ENCODE assay signal across 8 cellular contexts in the genomic region with DNA sequence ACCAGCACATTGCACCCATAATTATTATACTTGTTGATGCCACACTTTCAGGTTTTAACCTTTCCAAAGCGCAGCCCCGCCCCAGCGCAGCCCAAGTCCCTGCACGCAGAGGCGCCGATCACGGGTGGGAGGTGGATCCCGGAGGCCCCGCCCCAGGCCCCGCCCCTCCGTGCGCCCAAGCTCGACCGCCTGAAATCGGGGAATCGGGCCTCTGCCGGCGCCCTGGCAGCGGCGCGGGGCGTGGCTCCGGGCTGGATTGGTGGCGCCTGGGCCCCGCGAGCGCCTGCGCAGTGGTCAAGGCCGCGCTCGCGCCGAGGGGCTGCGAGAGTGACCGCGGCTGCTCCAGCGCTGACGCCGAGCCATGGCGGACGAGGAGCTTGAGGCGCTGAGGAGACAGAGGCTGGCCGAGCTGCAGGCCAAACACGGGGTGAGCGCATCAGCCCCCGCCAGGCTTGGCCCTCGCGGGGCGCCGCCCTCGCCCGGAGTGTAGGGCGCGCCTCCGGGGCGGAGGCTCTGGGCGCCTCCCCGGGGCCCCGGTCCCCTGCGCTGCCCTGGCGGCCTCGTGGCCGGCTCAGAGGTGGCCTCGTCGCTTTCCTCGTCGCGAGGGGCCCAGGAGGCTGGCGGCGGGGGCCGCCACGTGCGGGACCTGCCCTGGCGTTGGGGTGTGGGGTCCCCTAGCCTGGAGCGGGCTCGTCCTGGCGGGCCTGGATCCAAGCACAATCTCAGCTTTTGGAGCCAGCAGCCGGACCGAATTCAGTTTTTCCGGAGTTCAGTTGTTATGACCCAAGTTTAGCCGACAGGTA. TPM values are rescaled to one million over a fixed set of nuclear protein-coding genes. Genes with fewer than 3 reads are reported as not detected.
DNase-seq lines count a peak whose midpoint lies in the region; ATAC-seq and TF ChIP-seq lines count a peak whose summit lies in the region.

A gene with protein sequence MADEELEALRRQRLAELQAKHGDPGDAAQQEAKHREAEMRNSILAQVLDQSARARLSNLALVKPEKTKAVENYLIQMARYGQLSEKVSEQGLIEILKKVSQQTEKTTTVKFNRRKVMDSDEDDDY (plus strand): TSS at position 290 of the 803 bp plus-strand sequence. CDS start 72 bp downstream, at position 362.

- peak within 1 kb of the TSS; percentile 94 to 97 for H3K4me3 ChIP-seq in left lung

- H3K36me3 ChIP-seq in left lung, result peaks cover 0 to 18% of the 10 kb centered on the region in 2 donors

- peaks cover 22 to 32% of the 10 kb centered on the region in 2 donors for H3K36me3 Mint-ChIP-seq in CD14-positive monocyte
- H3K36me3 Mint-ChIP-seq in dendritic cell treated with granulocyte-macrophage colony-stimulating factor and Interleukin-4, amounts not matched to agents 40 ng/mL and 50 ng/mL, for 4 days (ENCODE audit: low read depth), result peaks cover 44% of the 10 kb centered on the region

- H3K27me3 Mint-ChIP-seq in CD14-positive monocyte (ENCODE audit: low read depth in 3 of 3), result peaks cover 9 to 15% (median 13%) of the 10 kb centered on the region in 3 donors
- H3K27me3 Mint-ChIP-seq in dendritic cell treated with granulocyte-macrophage colony-stimulating factor and Interleukin-4, amounts not matched to agents 40 ng/mL and 50 ng/mL, for 4 days, result peaks cover 14% of the 10 kb centered on the region

- H3K27ac ChIP-seq in left lung, result peak within 1 kb of the TSS; percentile 80 to 88

- no peak for TF ChIP-seq CTCF in CD14-positive monocyte (IDR thresholded peaks at IDR 0.05)
- no peak for TF ChIP-seq CTCF in left lung (IDR thresholded peaks at IDR 0.05)

- H3K4me1 Mint-ChIP-seq in CD14-positive monocyte, result peaks cover 17% of the 10 kb centered on the region
- H3K4me1 Mint-ChIP-seq in dendritic cell treated with granulocyte-macrophage colony-stimulating factor and Interleukin-4, amounts not matched to agents 40 ng/mL and 50 ng/mL, for 4 days (ENCODE audit: low read depth), result peaks cover 14% of the 10 kb centered on the region

- DNase-seq in CD14-positive monocyte (ENCODE audit: low spot score) (peak; percentile 95), NCI-H748 (lab: John Stamatoyannopoulos, UW; ENCODE audit: unreplicated experiment) (peak; percentile 97), left lung (peak; percentile 97 to 100)
- peak; percentile 97 for DNase-seq in activated CD4-positive, alpha-beta T cell treated with anti-CD3 and anti-CD28 coated beads, Interleukin-2, amount 50 U/mL, for 4 hours
- DNase-seq in stimulated activated CD4-positive, alpha-beta T cell treated with anti-CD3 and anti-CD28 coated beads, Interleukin-2, amount 100 ng/mL, for 4 hours (ENCODE audit: low read depth), result peak; percentile 96

- intact Hi-C loops in CD14-positive monocyte (cut with micrococcal nuclease) (loop anchor here (5.0 to 10.0 kb wide), 4 partner anchors 101 to 1229 kb away; a partner anchor contains a TSS), left lung (cut with DNase I) (no loop called here)
- intact Hi-C loops in dendritic cell treated with granulocyte-macrophage colony-stimulating factor and Interleukin-4, amounts not matched to agents 40 ng/mL and 50 ng/mL, for 4 days (cut with micrococcal nuclease), result loop anchor here (5.0 kb wide), 1 partner anchor 91 kb away; no protein-coding TSS in a partner anchor

- H3K4me3 Mint-ChIP-seq in CD14-positive monocyte, result peak within 1 kb of the TSS; percentile 82 to 96
- H3K4me3 Mint-ChIP-seq in dendritic cell treated with granulocyte-macrophage colony-stimulating factor and Interleukin-4, amounts not matched to agents 40 ng/mL and 50 ng/mL, for 4 days, result peak within 1 kb of the TSS; percentile 94

- peak; percentile 89 for ATAC-seq in GM19395 (IDR thresholded peaks at IDR 0.05; ENCODE audit: unreplicated experiment)
- peak; percentile 54 for ATAC-seq in HG03558 (IDR thresholded peaks at IDR 0.05; ENCODE audit: extremely low read depth, unreplicated experiment)
- ATAC-seq in left lung, result peak; percentile 99

- peaks cover 0 to 5% (median 0%) of the 10 kb centered on the region in 7 donors for H3K9me3 Mint-ChIP-seq in CD14-positive monocyte
- H3K9me3 Mint-ChIP-seq in dendritic cell treated with granulocyte-macrophage colony-stimulating factor and Interleukin-4, amounts not matched to agents 40 ng/mL and 50 ng/mL, for 4 days, result no peaks in the 10 kb centered on the region

- H3K27ac Mint-ChIP-seq in CD14-positive monocyte, result peak within 1 kb of the TSS; percentile 33 to 88 (median 80)
- peak within 1 kb of the TSS; percentile 87 for H3K27ac Mint-ChIP-seq in dendritic cell treated with granulocyte-macrophage colony-stimulating factor and Interleukin-4, amounts not matched to agents 40 ng/mL and 50 ng/mL, for 4 days

- H3K9me3 ChIP-seq in left lung, result no peaks in the 10 kb centered on the region

- H3K27me3 ChIP-seq in left lung, result no peaks in the 10 kb centered on the region

- peaks cover 6 to 23% of the 10 kb centered on the region in 2 donors for H3K4me1 ChIP-seq in left lung

RNA-seq across cellular contexts. Expression of the gene that starts here (rescaled TPM):
- 10 to 100 TPM; 79.9 to 84.5 TPM for polyA plus RNA-seq in CD14-positive monocyte
- total RNA-seq in left lung, result 10 to 100 TPM; 69.3 to 91.3 TPM

Comparison
In these comparisons a context has a peak if more than half of its experiments do, and no peak if none do; other contexts are left out.
1. Peak in every context shown above with its lines: DNase-seq, ATAC-seq, H3K4me3 ChIP-seq and H3K27ac ChIP-seq.
2. intact Hi-C loops: an anchor here in CD14-positive monocyte (5.0 to 10.0 kb wide) and dendritic cell treated with granulocyte-macrophage colony-stimulating factor and Interleukin-4, amounts not matched to agents 40 ng/mL and 50 ng/mL, for 4 days (5.0 kb wide); none called in left lung.